11 cellular contexts compared by ENCODE assay signal in the genomic region with DNA sequence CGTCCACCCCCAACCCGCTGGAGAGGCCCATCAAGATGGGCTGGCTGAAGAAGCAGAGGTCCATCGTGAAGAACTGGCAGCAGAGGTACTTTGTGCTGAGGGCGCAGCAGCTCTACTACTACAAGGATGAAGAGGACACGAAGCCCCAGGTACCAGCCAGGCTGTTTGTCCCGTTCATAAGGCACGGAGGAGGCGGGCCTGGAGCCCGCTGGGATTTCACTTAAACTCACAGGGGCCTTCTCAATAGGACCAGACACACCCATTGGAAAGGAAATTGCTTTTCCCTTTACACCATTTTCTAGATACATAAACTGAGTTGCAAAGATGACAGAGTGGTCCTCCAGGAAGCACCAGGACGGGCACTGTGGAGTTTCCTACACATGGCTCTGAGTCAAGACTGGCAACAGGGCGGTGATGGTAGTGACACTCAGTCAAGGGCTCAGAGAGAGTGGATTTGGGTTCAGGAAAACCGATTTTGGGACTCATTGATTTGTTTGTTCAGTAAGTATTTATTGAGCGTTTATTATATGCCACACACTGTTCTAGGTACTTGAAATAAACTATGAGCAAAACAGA. TPM values are rescaled to one million over a fixed set of nuclear protein-coding genes. Genes with fewer than 3 reads are reported as not detected.
DNase-seq lines count a peak whose midpoint lies in the region; ATAC-seq, FAIRE-seq and TF ChIP-seq lines count a peak whose summit lies in the region.
"Had no signal": no experiment of that assay in that cellular context is flagged by ENCODE, and none has a peak within 500 bp of the region (broad histone marks: within the 10 kb centered on the region; RNA-seq: fewer than 3 reads in every experiment).

No MANE protein-coding gene starts in this region.

- H3K36me3 ChIP-seq in GM12878 (ENCODE audit: control insufficient read depth in 2 of 2, insufficient read depth in 2 of 2, low read length in 1 of 2), result no peaks in the 10 kb centered on the region
- no peaks in the 10 kb centered on the region for H3K36me3 ChIP-seq in upper lobe of right lung

- peaks cover 80% of the 10 kb centered on the region for H3K4me1 Mint-ChIP-seq in activated naive CD4-positive, alpha-beta T cell treated with anti-CD3 and anti-CD28 coated beads for 36 hours (ENCODE audit: low read depth)

- H3K4me3 ChIP-seq in GM12878 (0 out of 2 replicates have a peak overlapping the region, but pooled peaks have one; percentile 18), upper lobe of right lung (peak overlapping the region; percentile 46)
- H3K4me3 ChIP-seq: GM23248 had no signal

- H3K4me3 Mint-ChIP-seq in activated naive CD4-positive, alpha-beta T cell treated with anti-CD3 and anti-CD28 coated beads for 36 hours, result peak overlapping the region; percentile 68

- in situ Hi-C loops in GM12878 (cut with MboI), result no loop called here
- in situ Hi-C loops in G401 (cut with HindIII; ENCODE audit: low sequenced_read_pairs), result no loop called here

- RAD21 ChIA-PET in GM12878 (lab: Charles Lee; ENCODE audit: unreplicated experiment), result no interaction called here

- SMC1A ChIA-PET in GM12878 (lab: Charles Lee; ENCODE audit: uncharacterized antibody, unreplicated experiment), result no interaction called here

- H3K27ac ChIP-seq in GM12878 (ENCODE audit: control insufficient read depth, insufficient read depth) (no peak overlapping the region), upper lobe of right lung (peak overlapping the region; percentile 79)
- H3K27ac ChIP-seq: GM23248 had no signal

- no TSS peak for BruUV-seq in GM12878 (replicated peaks; lab: Mats Ljungman, UMichigan)

- intact Hi-C loops in activated naive CD4-positive, alpha-beta T cell treated with anti-CD3 and anti-CD28 coated beads for 36 hours (cut with micrococcal nuclease), result no loop called here
- intact Hi-C loops in GM12878 (cut with micrococcal nuclease; ENCODE audit: unreplicated experiment), result no loop called here
- intact Hi-C loops in upper lobe of right lung (cut with DNase I), result loop anchor here (10.0 kb wide), 1 partner anchor 49 kb away; no protein-coding TSS in a partner anchor

- 43% methylated on average over 13 of the region's 13 CpGs for WGBS in GM12878 (ENCODE audit: insufficient coverage, insufficient replicate concordance, low lambda C conversion rate, missing lambda C conversion rate)

- H3K4me1 ChIP-seq in GM12878 (ENCODE audit: control insufficient read depth, insufficient read depth, low read length) (peaks cover 33% of the 10 kb centered on the region), upper lobe of right lung (peaks cover 44% of the 10 kb centered on the region)

- DNase-seq in activated naive CD4-positive, alpha-beta T cell treated with anti-CD3 and anti-CD28 coated beads for 36 hours, result no peak
- DNase-seq in activated naive CD4-positive, alpha-beta T cell treated with anti-CD3 and anti-CD28 coated beads, Interleukin-2, amount 50 U/mL, for 16 hours, result no peak
- no peak for DNase-seq in GM12878 (ENCODE audit: low read depth, low spot score)
- peak; percentile 24 to 34 for DNase-seq in lung microvascular endothelial cell (ENCODE audit: low read depth in 2 of 2)
- no peak for DNase-seq in upper lobe of right lung
- DNase-seq in G401 (ENCODE audit: low spot score), result no peak
- DNase-seq: cortex of kidney, GM23248, NCI-H510A treated with DMSO at 0.1 percent for 48 hours had no signal

- H3K9me3 ChIP-seq in GM12878 (replicated peaks; ENCODE audit: control insufficient read depth, insufficient read depth, low read length) (no peaks in the 10 kb centered on the region), upper lobe of right lung (no peaks in the 10 kb centered on the region)

- POLR2A ChIA-PET in GM12878 (lab: Charles Lee), result no interaction called here

- no peak overlapping the region for H2AFZ ChIP-seq in GM12878 (ENCODE audit: control insufficient read depth, low read depth, low read length)
- H2AFZ ChIP-seq: GM23248 had no signal

- FAIRE-seq in GM12878 (lab: Jason Lieb, UNC), result no peak

- H4K20me1 ChIP-seq in GM12878 (ENCODE audit: control insufficient read depth, insufficient read depth), result no peaks in the 10 kb centered on the region

- H3K27me3 Mint-ChIP-seq in activated naive CD4-positive, alpha-beta T cell treated with anti-CD3 and anti-CD28 coated beads for 36 hours (ENCODE audit: low read depth), result no peaks in the 10 kb centered on the region

- no peak for TF ChIP-seq POLR2A in GM12878 (IDR thresholded peaks at IDR 0.05; ENCODE audit: low read depth, low read length)

- no peak for TF ChIP-seq EP300 in GM12878 (IDR thresholded peaks at IDR 0.05; ENCODE audit: borderline replicate concordance in 1 of 2, control insufficient read depth in 1 of 2, low read depth in 2 of 2, low read length in 2 of 2)

- peak overlapping the region; percentile 87 for H3K27ac Mint-ChIP-seq in activated naive CD4-positive, alpha-beta T cell treated with anti-CD3 and anti-CD28 coated beads for 36 hours

- no peaks in the 10 kb centered on the region for H3K79me2 ChIP-seq in GM12878 (ENCODE audit: control insufficient read depth, insufficient read depth, low read length)

- TF ChIP-seq RAD21 in GM12878 (IDR thresholded peaks at IDR 0.05; ENCODE audit: insufficient read depth, low read depth, low read length), result no peak

- peaks cover 25% of the 10 kb centered on the region for H3K36me3 Mint-ChIP-seq in activated naive CD4-positive, alpha-beta T cell treated with anti-CD3 and anti-CD28 coated beads for 36 hours (ENCODE audit: low read depth)

- CTCF ChIA-PET in activated naive CD4-positive, alpha-beta T cell treated with anti-CD3 and anti-CD28 coated beads for 36 hours (lab: Charles Lee), result interaction anchor here (0.8 to 7.5 kb wide), 10 partner anchors 9 to 149 kb away, joined by 3 to 69 read pairs (median 4); no protein-coding TSS in a partner anchor
- CTCF ChIA-PET in GM12878 (lab: Yijun Ruan, JAX), result no interaction called here

- peaks cover 2 to 4% of the 10 kb centered on the region in 2 experiments; a peak in 3 of 4 replicates for H3K27me3 ChIP-seq in GM12878 (replicated peaks in 1 of 2; ENCODE audit: control insufficient read depth in 2 of 2, insufficient read depth in 2 of 2, low read length in 1 of 2)
- no peaks in the 10 kb centered on the region for H3K27me3 ChIP-seq in upper lobe of right lung

- TF ChIP-seq CTCF in GM12878 (IDR thresholded peaks at IDR 0.05 in 2 of 3, conservative IDR thresholded peaks at IDR 0.05 in 1 of 3; ENCODE audit: control insufficient read depth in 2 of 3, extremely low read depth in 1 of 3, insufficient read depth in 1 of 3, low read depth in 3 of 3, low read length in 3 of 3) (no peak), upper lobe of right lung (IDR thresholded peaks at IDR 0.05) (no peak)

- H3K9ac ChIP-seq in GM12878 (ENCODE audit: control insufficient read depth, insufficient read depth, low read length), result no peak overlapping the region; the same call in 1 of the 2 replicates
- H3K9ac ChIP-seq: GM23248 had no signal

- no peak for ATAC-seq in GM12878
- no peak for ATAC-seq in upper lobe of right lung
- ATAC-seq in HG02588 (IDR thresholded peaks at IDR 0.05; ENCODE audit: unreplicated experiment), result no peak
- no peak for ATAC-seq in HG02642 (IDR thresholded peaks at IDR 0.05; ENCODE audit: poor library complexity, unreplicated experiment)

- H3K9me3 Mint-ChIP-seq in activated naive CD4-positive, alpha-beta T cell treated with anti-CD3 and anti-CD28 coated beads for 36 hours, result no peaks in the 10 kb centered on the region

- H3K4me2 ChIP-seq in GM12878 (ENCODE audit: control insufficient read depth, insufficient read depth), result peak overlapping the region; percentile 32

TF ChIP-seq in GM12878, 131 proteins besides CTCF, POLR2A, EP300 and RAD21 (continues in another document):
- TF ChIP-seq YBX1 (IDR thresholded peaks at IDR 0.05) (no peak), ZNF207 (IDR thresholded peaks at IDR 0.05; ENCODE audit: borderline replicate concordance) (no peak)
- TF ChIP-seq, protein P1, sequence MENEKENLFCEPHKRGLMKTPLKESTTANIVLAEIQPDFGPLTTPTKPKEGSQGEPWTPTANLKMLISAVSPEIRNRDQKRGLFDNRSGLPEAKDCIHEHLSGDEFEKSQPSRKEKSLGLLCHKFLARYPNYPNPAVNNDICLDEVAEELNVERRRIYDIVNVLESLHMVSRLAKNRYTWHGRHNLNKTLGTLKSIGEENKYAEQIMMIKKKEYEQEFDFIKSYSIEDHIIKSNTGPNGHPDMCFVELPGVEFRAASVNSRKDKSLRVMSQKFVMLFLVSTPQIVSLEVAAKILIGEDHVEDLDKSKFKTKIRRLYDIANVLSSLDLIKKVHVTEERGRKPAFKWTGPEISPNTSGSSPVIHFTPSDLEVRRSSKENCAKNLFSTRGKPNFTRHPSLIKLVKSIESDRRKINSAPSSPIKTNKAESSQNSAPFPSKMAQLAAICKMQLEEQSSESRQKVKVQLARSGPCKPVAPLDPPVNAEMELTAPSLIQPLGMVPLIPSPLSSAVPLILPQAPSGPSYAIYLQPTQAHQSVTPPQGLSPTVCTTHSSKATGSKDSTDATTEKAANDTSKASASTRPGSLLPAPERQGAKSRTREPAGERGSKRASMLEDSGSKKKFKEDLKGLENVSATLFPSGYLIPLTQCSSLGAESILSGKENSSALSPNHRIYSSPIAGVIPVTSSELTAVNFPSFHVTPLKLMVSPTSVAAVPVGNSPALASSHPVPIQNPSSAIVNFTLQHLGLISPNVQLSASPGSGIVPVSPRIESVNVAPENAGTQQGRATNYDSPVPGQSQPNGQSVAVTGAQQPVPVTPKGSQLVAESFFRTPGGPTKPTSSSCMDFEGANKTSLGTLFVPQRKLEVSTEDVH (IDR thresholded peaks at IDR 0.05; ENCODE audit: low read depth, partially characterized antibody), result no peak

RNA-seq across cellular contexts. Expression of a gene that starts 40.7 kb away (rescaled TPM):
- 10 to 100 TPM; 43.0 to 46.7 TPM for total RNA-seq in activated naive CD4-positive, alpha-beta T cell treated with anti-CD3 and anti-CD28 coated beads for 36 hours
- not detected in 2 replicates for total RNA-seq in GM12878 (2013; cell fraction: nucleolus; rRNA removed)
- total RNA-seq in GM12878 (2014; rRNA removed), result 0.51 and 0.93 TPM in 2 replicates
- total RNA-seq in GM12878 (2014; rRNA removed; fragmentation: Illumina TruSeq; extraction: Trizol), result 0.89 and 0.97 TPM in 2 replicates
- 0.56 and 1.0 TPM in 2 replicates for total RNA-seq in GM12878 (2021)
- 3.8 TPM for polyA plus RNA-seq in GM12878 (2011; ENCODE audit: low read depth)
- 0.13 and 0.15 TPM in 2 replicates for polyA plus RNA-seq in GM12878 (2011; rRNA removed)
- polyA plus RNA-seq in GM12878 (2011; cell fraction: cytosol; rRNA removed), result 0.07 and 0.10 TPM in 2 replicates
- 0.13 and 0.20 TPM in 2 replicates for polyA plus RNA-seq in GM12878 (2011; cell fraction: nucleus; rRNA removed)
- 2.9 and 5.5 TPM in 2 replicates for polyA plus RNA-seq in GM12878 (2012)
- polyA plus RNA-seq in GM12878 (2014; fragmentation: Illumina TruSeq; extraction: Trizol), result 0.65 and 0.96 TPM in 2 replicates
- under 1 TPM; 0.40 to 0.42 TPM for polyA plus RNA-seq in GM12878 (2014; fragmentation: Nextera tagmentation; extraction: Ambion mirVana)
- 0.38 and 1.0 TPM in 2 replicates for polyA plus RNA-seq in GM12878 (2014; rRNA removed)
- under 1 TPM; 0.37 to 0.39 TPM for polyA plus RNA-seq in GM12878 (2016; fragmentation: Nextera tagmentation; extraction: Ambion mirVana)
- 0.29 TPM in 1 of 2 replicates, not detected in the other for polyA minus RNA-seq in GM12878 (2011; rRNA and poly(A)+ RNA removed)
- polyA minus RNA-seq in GM12878 (2011; cell fraction: cytosol; rRNA and poly(A)+ RNA removed), result not detected in 2 replicates
- 0.24 TPM in 1 of 2 replicates, not detected in the other for polyA minus RNA-seq in GM12878 (2011; cell fraction: nucleus; rRNA and poly(A)+ RNA removed)
- total RNA-seq in lung microvascular endothelial cell, result 8.9 and 10.1 TPM in 2 replicates
- total RNA-seq in upper lobe of right lung, result 31.8 TPM
- not detected in 2 replicates for total RNA-seq in G401 (2014; rRNA removed; shearing (Covaris generic))
- total RNA-seq: GM23248 had no signal
- polyA plus RNA-seq: GM23248 had no signal

Comparison
In these comparisons a context has a peak if more than half of its experiments do, and no peak if none do; other contexts are left out.
1. DNase-seq: peak in lung microvascular endothelial cell (2 of 2); none in activated naive CD4-positive, alpha-beta T cell treated with anti-CD3 and anti-CD28 coated beads for 36 hours (single experiment), activated naive CD4-positive, alpha-beta T cell treated with anti-CD3 and anti-CD28 coated beads, Interleukin-2, amount 50 U/mL, for 16 hours (single experiment), GM12878 (single experiment), upper lobe of right lung (single experiment) and G401 (single experiment).